8 cellular contexts compared by ENCODE assay signal in genomic region chr6:150622941-150623874, GRCh38. TPM values are rescaled to one million over a fixed set of nuclear protein-coding genes. Genes with fewer than 3 reads are reported as not detected.
DNase-seq lines count a peak whose midpoint lies in the region; ATAC-seq, FAIRE-seq and TF ChIP-seq lines count a peak whose summit lies in the region.
"Had no signal": no experiment of that assay in that cellular context is flagged by ENCODE, and none has a peak within 500 bp of the region (broad histone marks: within the 10 kb centered on the region; RNA-seq: fewer than 3 reads in every experiment).

No MANE protein-coding gene starts in this region.

- TF ChIP-seq EP300 in stomach (IDR thresholded peaks at IDR 0.05), result no peak

- H3K4me3 Mint-ChIP-seq in Calu3 (ENCODE audit: low read depth, unreplicated experiment), result no peak overlapping the region

- H3K9me3 Mint-ChIP-seq in Calu3 (ENCODE audit: low read depth, unreplicated experiment), result no peaks in the 10 kb centered on the region

- H3K4me1 ChIP-seq in stomach, result peaks cover 11 to 33% (median 18%) of the 10 kb centered on the region in 4 donors

- 84 to 90% (median 87%) methylated on average over 18 of the region's 18 CpGs for WGBS in stomach, 5 donors

- ATAC-seq in GM18858 (IDR thresholded peaks at IDR 0.05; ENCODE audit: unreplicated experiment), result peak; percentile 98
- ATAC-seq in GM21619 (IDR thresholded peaks at IDR 0.05; ENCODE audit: unreplicated experiment), result peak; percentile 98

- TF ChIP-seq POLR2A in stomach (IDR thresholded peaks at IDR 0.05), result no peak

- peak; percentile 88 for FAIRE-seq in bronchial epithelial cell (lab: Jason Lieb, UNC)

- TF ChIP-seq CTCF in bronchial epithelial cell (IDR thresholded peaks at IDR 0.05; ENCODE audit: insufficient read depth, low read length, severe bottlenecking), result no peak
- no peak for TF ChIP-seq CTCF in stomach (IDR thresholded peaks at IDR 0.05)
- TF ChIP-seq CTCF in Calu3 (IDR thresholded peaks at IDR 0.05; ENCODE audit: unreplicated experiment), result no peak

- H3K36me3 Mint-ChIP-seq in Calu3 (ENCODE audit: insufficient read depth, unreplicated experiment), result peaks cover under 1% of the 10 kb centered on the region

- peaks cover 3% of the 10 kb centered on the region for H3K4me1 Mint-ChIP-seq in Calu3 (ENCODE audit: low read depth, unreplicated experiment)

- peaks cover 2% of the 10 kb centered on the region for H3K36me3 ChIP-seq in bronchial epithelial cell (ENCODE audit: control insufficient read depth, insufficient read depth, low read length)
- H3K36me3 ChIP-seq in stomach, result no peaks in the 10 kb centered on the region

- H3K4me3 ChIP-seq in bronchial epithelial cell (ENCODE audit: low read depth, low read length) (no peak overlapping the region), stomach (no peak overlapping the region)

- intact Hi-C loops in stomach (cut with DNase I; ENCODE audit: low total_unique reads) (no loop called here), Calu3 (cut with micrococcal nuclease; ENCODE audit: unreplicated experiment) (no loop called here)

- DNase-seq in KG1 (lab: John Stamatoyannopoulos, UW) (peak; percentile 36), bronchial epithelial cell (ENCODE audit: low read depth) (no peak), stomach (no peak), globus pallidus (ENCODE audit: low spot score) (no peak), Calu3 (no peak)

- no peak overlapping the region for H3K27ac ChIP-seq in stomach

- H3K27me3 Mint-ChIP-seq in Calu3 (ENCODE audit: unreplicated experiment), result no peaks in the 10 kb centered on the region

- H3K27ac Mint-ChIP-seq in Calu3 (ENCODE audit: unreplicated experiment), result no peak overlapping the region

- H3K27me3 ChIP-seq in bronchial epithelial cell (ENCODE audit: control insufficient read depth, insufficient read depth, low read length), result no peaks in the 10 kb centered on the region
- H3K27me3 ChIP-seq in stomach, result no peaks in the 10 kb centered on the region

- BruUV-seq in Calu3 (replicated peaks; lab: Mats Ljungman, UMichigan), result no TSS peak

- CTCF ChIA-PET in Calu3 (lab: Charles Lee), result no interaction called here

- no peaks in the 10 kb centered on the region for H3K9me3 ChIP-seq in stomach

RNA-seq across cellular contexts. Expression of gene PLEKHG1, which starts 23.5 kb away (rescaled TPM):
- total RNA-seq in bronchial epithelial cell (10.5 and 26.2 TPM in 2 replicates), stomach (10 to 100 TPM in 4 of 5 donors, 1 to 10 TPM in 1; 9.3 to 92.9 (median 13.0) TPM), Calu3 (2022) (9.7 and 16.9 TPM in 2 replicates)
- 1 to 10 TPM; 1.9 to 2.6 (median 2.2) TPM for polyA plus RNA-seq in stomach
- total RNA-seq: LHCN-M2 had no signal
